In the genomic region with DNA sequence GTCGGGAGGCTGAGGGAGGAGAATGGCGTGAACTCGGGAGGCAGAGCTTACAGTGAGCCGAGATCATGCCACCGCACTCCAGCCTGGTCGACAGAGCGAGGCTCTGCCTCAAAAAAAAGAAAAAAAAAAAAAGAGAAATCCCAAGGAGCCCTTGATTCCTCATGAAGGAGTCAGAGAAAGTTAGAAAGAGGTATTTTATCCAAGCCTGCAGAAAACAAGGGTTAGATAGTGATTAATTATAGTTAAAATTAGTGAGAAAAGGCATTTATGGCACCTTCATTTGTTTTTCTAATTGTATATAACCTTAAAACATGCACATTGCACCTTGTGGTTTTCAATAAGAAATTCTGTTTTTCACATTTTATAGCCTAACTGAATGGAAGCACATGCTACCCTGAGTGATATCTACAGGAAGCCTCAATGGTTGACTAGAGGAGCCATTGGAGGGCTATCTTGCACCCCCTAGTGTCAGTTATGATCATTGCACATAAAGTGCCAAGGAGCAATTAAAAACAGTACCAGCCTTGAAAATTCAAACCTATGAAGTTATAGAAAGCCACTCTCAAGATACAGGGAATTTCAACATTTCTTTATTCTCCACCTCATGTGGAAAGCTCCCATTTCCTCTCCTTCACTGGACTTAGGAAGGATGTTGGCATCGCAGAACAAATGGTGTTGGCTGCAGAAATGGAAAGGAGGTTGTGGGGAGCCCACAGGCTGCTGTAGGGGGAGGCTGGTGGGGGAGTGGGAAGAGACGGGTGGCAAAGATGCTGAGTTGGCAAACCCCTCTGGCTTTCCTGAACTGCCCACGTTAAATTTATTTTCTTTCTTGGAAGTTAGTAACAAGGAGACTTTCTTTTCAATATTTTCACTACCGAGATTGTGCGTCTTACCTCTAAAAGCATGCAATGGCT, we compare ENCODE assay signal across 8 cellular contexts. TPM values are rescaled to one million over a fixed set of nuclear protein-coding genes. Genes with fewer than 3 reads are reported as not detected.
A peak's percentile ranks its signal among the peaks of the same experiment; 100 is the strongest.
DNase-seq lines count a peak whose midpoint lies in the region; ATAC-seq and TF ChIP-seq lines count a peak whose summit lies in the region.

No MANE protein-coding gene starts in this region.

- H3K4me3 ChIP-seq in fibroblast of pulmonary artery (replicated peaks; ENCODE audit: low read depth, low read length), result no peak overlapping the region

- ATAC-seq in GM21526 (IDR thresholded peaks at IDR 0.05; ENCODE audit: low FRiP score, unreplicated experiment) (no peak), GM21723 (IDR thresholded peaks at IDR 0.05; ENCODE audit: unreplicated experiment) (no peak)

- intact Hi-C loops in activated naive CD4-positive, alpha-beta T cell treated with anti-CD3 and anti-CD28 coated beads for 36 hours (cut with micrococcal nuclease), result loop anchor here (1.0 kb wide), 2 partner anchors 77 to 130 kb away; no protein-coding TSS in a partner anchor

- no peak overlapping the region for H3K27ac Mint-ChIP-seq in activated naive CD4-positive, alpha-beta T cell treated with anti-CD3 and anti-CD28 coated beads for 36 hours
- no peak overlapping the region for H3K27ac Mint-ChIP-seq in neural crest cell (ENCODE audit: unreplicated experiment)

- TF ChIP-seq CTCF in fibroblast of pulmonary artery (IDR thresholded peaks at IDR 0.05; ENCODE audit: low read length, missing control alignments), result peak; percentile 80
- TF ChIP-seq CTCF in neural crest cell (conservative IDR thresholded peaks at IDR 0.05), result peak; percentile 75

- no peak overlapping the region for H3K4me3 Mint-ChIP-seq in activated naive CD4-positive, alpha-beta T cell treated with anti-CD3 and anti-CD28 coated beads for 36 hours
- no peak overlapping the region for H3K4me3 Mint-ChIP-seq in neural crest cell

- H3K9me3 Mint-ChIP-seq in activated naive CD4-positive, alpha-beta T cell treated with anti-CD3 and anti-CD28 coated beads for 36 hours, result no peaks in the 10 kb centered on the region
- peaks cover 7% of the 10 kb centered on the region for H3K9me3 Mint-ChIP-seq in neural crest cell

- no peaks in the 10 kb centered on the region for H3K27me3 Mint-ChIP-seq in activated naive CD4-positive, alpha-beta T cell treated with anti-CD3 and anti-CD28 coated beads for 36 hours (ENCODE audit: low read depth)
- no peaks in the 10 kb centered on the region for H3K27me3 Mint-ChIP-seq in neural crest cell (ENCODE audit: low read depth)

- peaks cover 13% of the 10 kb centered on the region for H3K4me1 Mint-ChIP-seq in activated naive CD4-positive, alpha-beta T cell treated with anti-CD3 and anti-CD28 coated beads for 36 hours (ENCODE audit: low read depth)
- H3K4me1 Mint-ChIP-seq in neural crest cell, result no peaks in the 10 kb centered on the region

- CTCF ChIA-PET in activated naive CD4-positive, alpha-beta T cell treated with anti-CD3 and anti-CD28 coated beads for 36 hours (lab: Charles Lee), result interaction anchor here (0.6 to 8.2 kb wide), 8 partner anchors 12 to 655 kb away, joined by 3 to 85 read pairs (median 4); a partner anchor contains a TSS

- H3K36me3 Mint-ChIP-seq in activated naive CD4-positive, alpha-beta T cell treated with anti-CD3 and anti-CD28 coated beads for 36 hours (ENCODE audit: low read depth), result no peaks in the 10 kb centered on the region
- no peaks in the 10 kb centered on the region for H3K36me3 Mint-ChIP-seq in neural crest cell (ENCODE audit: low read depth)

- DNase-seq in activated naive CD4-positive, alpha-beta T cell treated with anti-CD3 and anti-CD28 coated beads for 36 hours, result peak; percentile 69
- DNase-seq in activated naive CD4-positive, alpha-beta T cell treated with Interleukin-2 at 50 U/mL for 16 hours, result no peak
- peak; percentile 30 for DNase-seq in NCI-H1694 (lab: John Stamatoyannopoulos, UW)
- DNase-seq in activated CD8-positive, alpha-beta memory T cell treated with anti-CD3 and anti-CD28 coated beads for 24 hours, result peak; percentile 57
- DNase-seq in fibroblast of pulmonary artery (ENCODE audit: low read depth), result peak; percentile 64
- peak; percentile 30 for DNase-seq in neural crest cell (ENCODE audit: low read depth, low spot score)

RNA-seq across cellular contexts. Expression of a gene that starts 48.5 kb away (rescaled TPM):
- under 1 TPM; 0.02 to 0.12 TPM for total RNA-seq in activated naive CD4-positive, alpha-beta T cell treated with anti-CD3 and anti-CD28 coated beads for 36 hours
- total RNA-seq in neural crest cell, result 0.18 and 0.51 TPM in 2 replicates
